In the genomic region with DNA sequence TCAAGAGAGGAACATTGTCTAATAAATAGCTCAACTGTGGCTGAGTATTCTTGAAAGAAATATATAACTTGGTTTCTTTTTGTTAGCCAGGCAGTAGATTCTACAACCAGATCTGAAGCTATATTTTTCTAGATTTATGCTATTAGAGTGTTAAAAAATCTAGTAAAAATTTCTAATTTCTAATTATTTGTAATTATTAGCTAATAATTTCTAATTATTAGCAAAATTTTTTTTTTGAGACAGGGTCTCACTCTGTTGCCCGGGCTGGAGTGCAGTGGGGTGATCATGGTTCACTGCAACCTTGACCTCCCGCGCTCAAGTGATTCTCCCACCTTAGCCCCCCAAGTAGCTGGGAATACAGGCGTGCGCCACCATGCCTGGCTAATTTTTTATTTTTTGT, we compare ENCODE assay signal across 1 cellular context.
TF ChIP-seq lines count a peak whose summit lies in the region.

No MANE protein-coding gene starts in this region.

TF ChIP-seq in K562, 482 proteins besides CTCF, POLR2A, EP300 and RAD21:
- TF ChIP-seq RAD51 (IDR thresholded peaks at IDR 0.05; ENCODE audit: borderline replicate concordance, low read depth) (no peak), DACH1 (IDR thresholded peaks at IDR 0.05; ENCODE audit: partially characterized antibody) (peak; percentile 95)
